ENCODE assay signal across 22 cellular contexts in genomic region chr11:29435421-29435820, GRCh38.
DNase-seq lines count a peak whose midpoint lies in the region; ATAC-seq and TF ChIP-seq lines count a peak whose summit lies in the region.
"Had no signal": no experiment of that assay in that cellular context is flagged by ENCODE, and none has a peak within 500 bp of the region (broad histone marks: within the 10 kb centered on the region; RNA-seq: fewer than 3 reads in every experiment).

No MANE protein-coding gene starts in this region.

- no peak for TF ChIP-seq EP300 in transverse colon (IDR thresholded peaks at IDR 0.05; ENCODE audit: low read depth)

- intact Hi-C loops in transverse colon (cut with DNase I; ENCODE audit: low total_unique reads): no loop called here

- WGBS in transverse colon (ENCODE audit: low coverage in 1 of 2), 2 donors: 74% methylated on average over 1 of the region's 1 CpG; no CpG with 5 or more reads in 1 of the 2 donors

- peak; percentile 3 for DNase-seq in EH (ENCODE audit: low read depth)
- peak; percentile 58 for DNase-seq in NCI-H226
- DNase-seq in choroid plexus epithelial cell (ENCODE audit: low read depth): peak; percentile 68
- peak; percentile 53 for DNase-seq in renal cortical epithelial cell (ENCODE audit: low read depth)
- DNase-seq in transverse colon: no peak
- no peak for DNase-seq in COLO668 (lab: John Stamatoyannopoulos, UW; ENCODE audit: unreplicated experiment)
- DNase-seq in SK-N-DZ (ENCODE audit: low spot score): no peak
- DNase-seq: BE2C; CD4-positive, alpha-beta T cell; DMS53; H7; HFFc6; NCI-H1092; NCI-H2081 treated with DMSO at 0.1 percent for 48 hours; NCI-H510A treated with DMSO at 0.1 percent for 48 hours; NCI-H774; OCI-M1; SHP77; SK-N-SH had no signal

- TF ChIP-seq POLR2A in transverse colon (IDR thresholded peaks at IDR 0.05): no peak

- no peaks in the 10 kb centered on the region for H3K27me3 ChIP-seq in transverse colon
- H3K27me3 ChIP-seq: BE2C had no signal

- no peak for ATAC-seq in GM21786 (IDR thresholded peaks at IDR 0.05; ENCODE audit: unreplicated experiment)
- ATAC-seq: HepG2 had no signal

- TF ChIP-seq CTCF in choroid plexus epithelial cell (conservative IDR thresholded peaks at IDR 0.05; ENCODE audit: low read depth, low read length): no peak
- TF ChIP-seq CTCF in transverse colon (IDR thresholded peaks at IDR 0.05): no peak

- H3K9me3 ChIP-seq in transverse colon: no peaks in the 10 kb centered on the region
- H3K9me3 ChIP-seq: BE2C, SK-N-SH had no signal

- in situ Hi-C loops in transverse colon (cut with MboI; ENCODE audit: low pct_ligation_motif_present in 1 of 4, low pct_unique_long_range_greater_than_20kb in 1 of 4, low sequenced_read_pairs in 3 of 4): no loop called here

- no peak overlapping the region for H3K4me3 ChIP-seq in choroid plexus epithelial cell (ENCODE audit: low read depth, low read length)
- no peak overlapping the region for H3K4me3 ChIP-seq in transverse colon

- no peaks in the 10 kb centered on the region for H3K36me3 ChIP-seq in transverse colon
- H3K36me3 ChIP-seq: BE2C had no signal

- H3K4me1 ChIP-seq in transverse colon: no peaks in the 10 kb centered on the region
- H3K4me1 ChIP-seq: BE2C had no signal

- H3K27ac ChIP-seq in transverse colon: no peak overlapping the region
- H3K27ac ChIP-seq: KMS-11 had no signal

Comparison
In these comparisons a context has a peak if more than half of its experiments do, and no peak if none do; other contexts are left out.
1. DNase-seq: peak in EH (single experiment), NCI-H226 (single experiment), choroid plexus epithelial cell (single experiment) and renal cortical epithelial cell (single experiment); none in transverse colon (single experiment), COLO668 (single experiment) and SK-N-DZ (single experiment).